ENCODE assay signal across 10 cellular contexts in genomic region chr17:81576621-81577277, GRCh38. TPM values are rescaled to one million over a fixed set of nuclear protein-coding genes. Genes with fewer than 3 reads are reported as not detected.
DNase-seq lines count a peak whose midpoint lies in the region; ATAC-seq, FAIRE-seq and TF ChIP-seq lines count a peak whose summit lies in the region.
"Had no signal": no experiment of that assay in that cellular context is flagged by ENCODE, and none has a peak within 500 bp of the region (broad histone marks: within the 10 kb centered on the region; RNA-seq: fewer than 3 reads in every experiment).

No MANE protein-coding gene starts in this region.

- no peak overlapping the region for H2AFZ ChIP-seq in HepG2 (ENCODE audit: low read length)
- H2AFZ ChIP-seq: GM23338 had no signal

- DNase-seq in ACHN (peak; percentile 85), HT-29 (ENCODE audit: low spot score) (peak; percentile 26), body of pancreas (no peak), HepG2 (ENCODE audit: low spot score) (peak; percentile 89), foreskin keratinocyte (no peak), GM20000 (ENCODE audit: low spot score) (no peak)
- DNase-seq in T-helper 2 cell treated with Interferon-gamma antibody and Interleukin-4, amounts not matched to agents 5 μg/mL and 100 μg/mL, for 36 hours (ENCODE audit: low spot score), result no peak
- DNase-seq: activated CD8-positive, alpha-beta memory T cell treated with anti-CD3 and anti-CD28 coated beads, Interleukin-2, amount 10 ng/mL, durations not matched to agents 7 days and 5 days had no signal

- H3K9me3 Mint-ChIP-seq in T-helper 2 cell treated with Interferon-gamma antibody and Interleukin-4, amounts not matched to agents 5 μg/mL and 100 μg/mL, for 36 hours, result no peaks in the 10 kb centered on the region
- H3K9me3 Mint-ChIP-seq: GM23338 had no signal

- POLR2A ChIA-PET in HepG2 (lab: Yijun Ruan, JAX), result interaction anchor here (0.9 to 3.4 kb wide), 4 partner anchors 24 to 89 kb away, joined by 3 to 17 read pairs (median 4); partner anchors contain the start of gene FAAP100

- CTCF ChIA-PET in HepG2 (lab: Yijun Ruan, JAX; ENCODE audit: low intra/inter-chr PET ratio, low total read pairs), result no interaction called here

- H3K4me3 ChIP-seq in body of pancreas, result no peak overlapping the region
- peak overlapping the region in 2 of 3 experiments; percentile 45 to 56; a peak in 5 of 6 replicates for H3K4me3 ChIP-seq in HepG2 (replicated peaks in 1 of 3; ENCODE audit: insufficient read depth in 1 of 3, low read depth in 2 of 3, low read length in 3 of 3)
- H3K4me3 ChIP-seq: GM23338 had no signal

- H3K27ac ChIP-seq in body of pancreas (peak overlapping the region in 2 of 4 donors; percentile 23 to 43), HepG2 (ENCODE audit: extremely low read length, insufficient read depth, low read length) (peak overlapping the region; percentile 77), foreskin keratinocyte (no peak overlapping the region)

- H3K27me3 ChIP-seq in body of pancreas, result no peaks in the 10 kb centered on the region
- no peaks in the 10 kb centered on the region for H3K27me3 ChIP-seq in HepG2 (ENCODE audit: control insufficient read depth in 1 of 2, insufficient read depth in 2 of 2, low read length in 2 of 2)
- no peaks in the 10 kb centered on the region for H3K27me3 ChIP-seq in foreskin keratinocyte

- peaks cover 2% of the 10 kb centered on the region for H3K4me1 Mint-ChIP-seq in T-helper 2 cell treated with Interferon-gamma antibody and Interleukin-4, amounts not matched to agents 5 μg/mL and 100 μg/mL, for 36 hours (ENCODE audit: low read depth)
- H3K4me1 Mint-ChIP-seq: activated CD8-positive, alpha-beta memory T cell treated with anti-CD3 and anti-CD28 coated beads, Interleukin-2, amount 10 ng/mL, durations not matched to agents 7 days and 5 days; GM23338 had no signal

- H3K4me3 Mint-ChIP-seq in T-helper 2 cell treated with Interferon-gamma antibody and Interleukin-4, amounts not matched to agents 5 μg/mL and 100 μg/mL, for 36 hours, result no peak overlapping the region
- H3K4me3 Mint-ChIP-seq: activated CD8-positive, alpha-beta memory T cell treated with anti-CD3 and anti-CD28 coated beads, Interleukin-2, amount 10 ng/mL, durations not matched to agents 7 days and 5 days; GM23338 had no signal

- in situ Hi-C loops in ACHN (cut with HindIII; ENCODE audit: low pct_ligation_motif_present, low pct_unique_long_range_greater_than_20kb, low sequenced_read_pairs) (no loop called here), HepG2 (cut with HindIII; ENCODE audit: extremely low pct_ligation_motif_present, low pct_unique_long_range_greater_than_20kb) (no loop called here)

- ATAC-seq in body of pancreas (peak; percentile 33), HepG2 (peak; percentile 86), foreskin keratinocyte (no peak), GM21360 (IDR thresholded peaks at IDR 0.05; ENCODE audit: unreplicated experiment) (no peak)
- ATAC-seq: activated CD8-positive, alpha-beta memory T cell treated with anti-CD3 and anti-CD28 coated beads, Interleukin-2, amount 10 ng/mL, durations not matched to agents 7 days and 5 days; GM23338 had no signal

- TF ChIP-seq RAD21 in HepG2 (CRISPR knock-in tag; IDR thresholded peaks at IDR 0.05), result no peak

- intact Hi-C loops in body of pancreas (cut with DNase I), result no loop called here
- intact Hi-C loops in HepG2 (cut with micrococcal nuclease; ENCODE audit: unreplicated experiment), result loop anchor here (2.0 kb wide), 1 partner anchor 24 kb away; the partner anchor contains the start of gene FAAP100

- H3K79me2 ChIP-seq in HepG2 (ENCODE audit: insufficient read depth, low read length), result peaks cover 14% of the 10 kb centered on the region

- no peaks in the 10 kb centered on the region for H3K27me3 Mint-ChIP-seq in T-helper 2 cell treated with Interferon-gamma antibody and Interleukin-4, amounts not matched to agents 5 μg/mL and 100 μg/mL, for 36 hours (ENCODE audit: low read depth)
- H3K27me3 Mint-ChIP-seq: activated CD8-positive, alpha-beta memory T cell treated with anti-CD3 and anti-CD28 coated beads, Interleukin-2, amount 10 ng/mL, durations not matched to agents 7 days and 5 days had no signal

- no peak overlapping the region for H3K27ac Mint-ChIP-seq in T-helper 2 cell treated with Interferon-gamma antibody and Interleukin-4, amounts not matched to agents 5 μg/mL and 100 μg/mL, for 36 hours
- H3K27ac Mint-ChIP-seq: activated CD8-positive, alpha-beta memory T cell treated with anti-CD3 and anti-CD28 coated beads, Interleukin-2, amount 10 ng/mL, durations not matched to agents 7 days and 5 days; GM23338 had no signal

- peaks cover 0 to 3% of the 10 kb centered on the region in 2 donors for H3K36me3 ChIP-seq in body of pancreas (replicated peaks in 1 of 2; ENCODE audit: insufficient read depth in 1 of 2, low read depth in 2 of 2)
- peaks cover 19 to 51% of the 10 kb centered on the region in 2 experiments for H3K36me3 ChIP-seq in HepG2 (replicated peaks in 1 of 2; ENCODE audit: control insufficient read depth in 1 of 2, insufficient read depth in 2 of 2, low read length in 2 of 2)

- H3K9ac ChIP-seq in HepG2 (ENCODE audit: insufficient read depth, low read depth, low read length), result peak overlapping the region; percentile 63

- H3K36me3 Mint-ChIP-seq in T-helper 2 cell treated with Interferon-gamma antibody and Interleukin-4, amounts not matched to agents 5 μg/mL and 100 μg/mL, for 36 hours (ENCODE audit: low read depth), result peaks cover 27% of the 10 kb centered on the region

- FAIRE-seq in HepG2 (lab: Jason Lieb, UNC), result peak; percentile 52

- no peaks in the 10 kb centered on the region; the same call in 1 of the 2 replicates for H4K20me1 ChIP-seq in HepG2 (ENCODE audit: insufficient read depth, low read length)

- H3K9me3 ChIP-seq in body of pancreas (no peaks in the 10 kb centered on the region), HepG2 (ENCODE audit: low read length) (no peaks in the 10 kb centered on the region)

- WGBS in body of pancreas, 2 donors, result 60 to 73% methylated on average over 16 to 17 of the region's 17 CpGs
- 45% methylated on average over 16 of the region's 17 CpGs for WGBS in HepG2 (ENCODE audit: low lambda C conversion rate)

- TF ChIP-seq EP300 in HepG2 (IDR thresholded peaks at IDR 0.05; ENCODE audit: low read depth in 2 of 2, low read length in 2 of 2), result peak in 1 of 2 experiments; percentile 73; a peak in 2 of 4 replicates
- TF ChIP-seq EP300 in HepG2 (CRISPR knock-in tag; IDR thresholded peaks at IDR 0.05; ENCODE audit: borderline replicate concordance), result no peak

- TF ChIP-seq CTCF in body of pancreas (IDR thresholded peaks at IDR 0.05) (peak in 1 of 7 experiments; percentile 2), HepG2 (CRISPR knock-in tag; IDR thresholded peaks at IDR 0.05) (0 out of 2 replicates have a peak, but pooled peaks have one; percentile 16), foreskin keratinocyte (conservative IDR thresholded peaks at IDR 0.05) (no peak), GM20000 (IDR thresholded peaks at IDR 0.05; ENCODE audit: extremely low read depth, missing control alignments) (no peak)

- no TSS peak for BruUV-seq in HepG2 (replicated peaks; lab: Mats Ljungman, UMichigan)

- TF ChIP-seq POLR2A in body of pancreas (IDR thresholded peaks at IDR 0.05) (no peak), HepG2 (IDR thresholded peaks at IDR 0.05; ENCODE audit: insufficient read depth in 1 of 2, low read depth in 2 of 2, low read length in 2 of 2) (peak in 1 of 2 experiments; percentile 30; a peak in 1 of 4 replicates)

- peak overlapping the region; percentile 71 for H3K4me2 ChIP-seq in HepG2 (ENCODE audit: low read depth, low read length)
- H3K4me2 ChIP-seq: GM23338 had no signal

- H3K4me1 ChIP-seq in body of pancreas, result peaks cover 11% of the 10 kb centered on the region
- peaks cover 34% of the 10 kb centered on the region for H3K4me1 ChIP-seq in HepG2 (ENCODE audit: insufficient read depth, low read length)
- peaks cover 18% of the 10 kb centered on the region for H3K4me1 ChIP-seq in foreskin keratinocyte

RNA-seq across cellular contexts. Expression of gene FAAP100, which starts 24.6 kb away (rescaled TPM):
- 67.5 and 70.9 TPM in 2 replicates for total RNA-seq in HT-29 (2014; rRNA removed; shearing (Covaris generic))
- 10 to 100 TPM; 27.8 to 50.4 TPM for total RNA-seq in body of pancreas
- 13.9 and 20.8 TPM in 2 replicates for total RNA-seq in HepG2 (2016; rRNA removed; fragmentation: Illumina TruSeq; extraction: Trizol)
- total RNA-seq in HepG2 (2016; cell fraction: cytosol; rRNA removed; fragmentation: Illumina TruSeq; extraction: Trizol; ENCODE audit: low read depth), result 10.4 and 11.2 TPM in 2 replicates
- total RNA-seq in HepG2 (2016; cell fraction: insoluble cytoplasmic fraction; rRNA removed; fragmentation: Illumina TruSeq; extraction: Trizol), result 11.4 and 20.4 TPM in 2 replicates
- total RNA-seq in HepG2 (2016; cell fraction: membrane; rRNA removed; fragmentation: Illumina TruSeq; extraction: Trizol), result 23.6 and 25.4 TPM in 2 replicates
- total RNA-seq in HepG2 (2016; cell fraction: nucleus; rRNA removed; fragmentation: Illumina TruSeq; extraction: Trizol), result 19.0 and 22.7 TPM in 2 replicates
- 7.6 and 11.1 TPM in 2 replicates for polyA plus RNA-seq in HepG2 (2011; rRNA removed)
- 6.5 and 11.8 TPM in 2 replicates for polyA plus RNA-seq in HepG2 (2011; cell fraction: cytosol; rRNA removed)
- 37.4 and 38.6 TPM in 2 replicates for polyA plus RNA-seq in HepG2 (2011; cell fraction: nucleus; rRNA removed)
- polyA plus RNA-seq in HepG2 (2012), result 9.3 and 10.7 TPM in 2 replicates
- 6.1 and 6.4 TPM in 2 replicates for polyA plus RNA-seq in HepG2 (2016; cell fraction: cytosol; fragmentation: Illumina TruSeq; extraction: Trizol; ENCODE audit: low read depth)
- 13.7 and 17.1 TPM in 2 replicates for polyA plus RNA-seq in HepG2 (2016; cell fraction: insoluble cytoplasmic fraction; fragmentation: Illumina TruSeq; extraction: Trizol; ENCODE audit: low read depth)
- polyA plus RNA-seq in HepG2 (2016; cell fraction: membrane; fragmentation: Illumina TruSeq; extraction: Trizol; ENCODE audit: low read depth), result 14.4 and 16.7 TPM in 2 replicates
- 43.7 and 45.9 TPM in 2 replicates for polyA plus RNA-seq in HepG2 (2016; cell fraction: nucleus; fragmentation: Illumina TruSeq; extraction: Trizol; ENCODE audit: insufficient read depth, low read depth)
- 13.6 and 27.9 TPM in 2 replicates for polyA minus RNA-seq in HepG2 (2011; rRNA and poly(A)+ RNA removed; ENCODE audit: low replicate concordance)
- 7.7 and 8.2 TPM in 2 replicates for polyA minus RNA-seq in HepG2 (2011; cell fraction: cytosol; rRNA and poly(A)+ RNA removed)
- 22.8 and 26.2 TPM in 2 replicates for polyA minus RNA-seq in HepG2 (2011; cell fraction: nucleus; rRNA and poly(A)+ RNA removed)
- total RNA-seq in foreskin keratinocyte, result 17.3 and 19.9 TPM in 2 replicates
- polyA plus RNA-seq in foreskin keratinocyte, result 14.9 and 15.9 TPM in 2 replicates

RNA-seq across cellular contexts. Expression of gene FSCN2, which starts 48.6 kb away (rescaled TPM):
- 4.3 and 4.7 TPM in 2 replicates for total RNA-seq in HT-29 (2014; rRNA removed; shearing (Covaris generic))
- 10 to 100 TPM in 1 of 2 donors, 1 to 10 TPM in 1; 7.0 to 13.5 TPM for total RNA-seq in body of pancreas
- not detected in 2 replicates for total RNA-seq in HepG2 (2016; rRNA removed; fragmentation: Illumina TruSeq; extraction: Trizol)
- not detected in 2 replicates for total RNA-seq in HepG2 (2016; cell fraction: cytosol; rRNA removed; fragmentation: Illumina TruSeq; extraction: Trizol; ENCODE audit: low read depth)
- not detected in 2 replicates for total RNA-seq in HepG2 (2016; cell fraction: insoluble cytoplasmic fraction; rRNA removed; fragmentation: Illumina TruSeq; extraction: Trizol)
- not detected in 2 replicates for total RNA-seq in HepG2 (2016; cell fraction: membrane; rRNA removed; fragmentation: Illumina TruSeq; extraction: Trizol)
- not detected in 2 replicates for total RNA-seq in HepG2 (2016; cell fraction: nucleus; rRNA removed; fragmentation: Illumina TruSeq; extraction: Trizol)
- 0.09 and 0.31 TPM in 2 replicates for polyA plus RNA-seq in HepG2 (2011; rRNA removed)
- 0.17 TPM in 2 replicates for polyA plus RNA-seq in HepG2 (2011; cell fraction: cytosol; rRNA removed)
- 2.2 and 2.8 TPM in 2 replicates for polyA plus RNA-seq in HepG2 (2011; cell fraction: nucleus; rRNA removed)
- 0.11 and 0.17 TPM in 2 replicates for polyA plus RNA-seq in HepG2 (2012)
- not detected in 2 replicates for polyA plus RNA-seq in HepG2 (2016; cell fraction: cytosol; fragmentation: Illumina TruSeq; extraction: Trizol; ENCODE audit: low read depth)
- polyA plus RNA-seq in HepG2 (2016; cell fraction: insoluble cytoplasmic fraction; fragmentation: Illumina TruSeq; extraction: Trizol; ENCODE audit: low read depth), result not detected in 2 replicates
- not detected in 2 replicates for polyA plus RNA-seq in HepG2 (2016; cell fraction: membrane; fragmentation: Illumina TruSeq; extraction: Trizol; ENCODE audit: low read depth)
- not detected in 2 replicates for polyA plus RNA-seq in HepG2 (2016; cell fraction: nucleus; fragmentation: Illumina TruSeq; extraction: Trizol; ENCODE audit: insufficient read depth, low read depth)
- polyA minus RNA-seq in HepG2 (2011; rRNA and poly(A)+ RNA removed; ENCODE audit: low replicate concordance), result 1.5 and 1.9 TPM in 2 replicates
- polyA minus RNA-seq in HepG2 (2011; cell fraction: cytosol; rRNA and poly(A)+ RNA removed), result not detected in 2 replicates
- 0.75 and 0.77 TPM in 2 replicates for polyA minus RNA-seq in HepG2 (2011; cell fraction: nucleus; rRNA and poly(A)+ RNA removed)
- total RNA-seq in foreskin keratinocyte, result not detected in 2 replicates
- not detected in 2 replicates for polyA plus RNA-seq in foreskin keratinocyte

Comparison
In these comparisons a context has a peak if more than half of its experiments do, and no peak if none do; other contexts are left out.
1. DNase-seq: peak in ACHN (single experiment), HT-29 (single experiment) and HepG2 (single experiment); none in body of pancreas (0 of 4), foreskin keratinocyte (0 of 2), GM20000 (single experiment) and T-helper 2 cell treated with Interferon-gamma antibody and Interleukin-4, amounts not matched to agents 5 μg/mL and 100 μg/mL, for 36 hours (single experiment).
2. ATAC-seq: peak in body of pancreas (single experiment) and HepG2 (single experiment); none in foreskin keratinocyte (single experiment) and GM21360 (single experiment).
3. H3K4me3 ChIP-seq: peak in HepG2 (2 of 3); none in body of pancreas (0 of 2).